ENCODE assay signal across 1 cellular context in genomic region chr6:32972353-32973143, GRCh38.
TF ChIP-seq lines count a peak whose summit lies in the region.

No MANE protein-coding gene starts in this region.

TF ChIP-seq in H1, 55 proteins besides CTCF, POLR2A, EP300 and RAD21:
- peak; percentile 60; the same call in 1 of the 2 replicates for TF ChIP-seq PHF8 (conservative IDR thresholded peaks at IDR 0.05; ENCODE audit: low read depth, low read length)
- peak; percentile 18; the same call in 1 of the 2 replicates for TF ChIP-seq RBBP5 (IDR thresholded peaks at IDR 0.05; ENCODE audit: borderline replicate concordance, low read depth, low read length)
- no peak for TF ChIP-seq TBP (IDR thresholded peaks at IDR 0.05; ENCODE audit: low read depth, low read length)
- peak; percentile 92 for TF ChIP-seq YY1 (IDR thresholded peaks at IDR 0.05; ENCODE audit: low read depth, low read length)
- TF ChIP-seq JUN (IDR thresholded peaks at IDR 0.05; ENCODE audit: low read depth, low read length) = no peak
- TF ChIP-seq SIX5 (IDR thresholded peaks at IDR 0.05; ENCODE audit: low read depth, low read length) = no peak
- no peak for TF ChIP-seq EZH2 (IDR thresholded peaks at IDR 0.05; ENCODE audit: low read depth, low read length, severe bottlenecking)
- TF ChIP-seq SIRT6 (IDR thresholded peaks at IDR 0.05; ENCODE audit: low read length) = no peak
- TF ChIP-seq MAX (IDR thresholded peaks at IDR 0.05) = no peak
- peak; percentile 82 for TF ChIP-seq POLR2AphosphoS5 (IDR thresholded peaks at IDR 0.05; ENCODE audit: low read depth, low read length)
- peak; percentile 11 for TF ChIP-seq TAF7 (optimal IDR thresholded peaks at IDR 0.05; ENCODE audit: borderline replicate concordance, low read depth, low read length)
- TF ChIP-seq USF2 (IDR thresholded peaks at IDR 0.05; ENCODE audit: low read length) = no peak
- no peak for TF ChIP-seq ATF2 (IDR thresholded peaks at IDR 0.05; ENCODE audit: low read length)
- no peak for TF ChIP-seq EGR1 (IDR thresholded peaks at IDR 0.05; ENCODE audit: borderline replicate concordance, low read depth, low read length)
- TF ChIP-seq NANOG (IDR thresholded peaks at IDR 0.05; ENCODE audit: insufficient read depth, low read depth, low read length, poor library complexity, severe bottlenecking) = no peak
- no peak for TF ChIP-seq E2F6 (IDR thresholded peaks at IDR 0.05)
- TF ChIP-seq MAFK (IDR thresholded peaks at IDR 0.05; ENCODE audit: low read depth, low read length) = no peak
- TF ChIP-seq BRCA1 (IDR thresholded peaks at IDR 0.05; ENCODE audit: low read depth, low read length) = no peak
- TF ChIP-seq RNF2 (IDR thresholded peaks at IDR 0.05; ENCODE audit: borderline replicate concordance, low read depth, low read length, missing control alignments, poor library complexity, severe bottlenecking) = no peak
- no peak for TF ChIP-seq CHD7 (IDR thresholded peaks at IDR 0.05; ENCODE audit: insufficient replicate concordance, low read length)
- TF ChIP-seq HDAC2 (IDR thresholded peaks at IDR 0.05; ENCODE audit: borderline replicate concordance in 1 of 2, low read depth in 2 of 2, low read length in 2 of 2) = peak in 1 of 2 experiments; percentile 48; a peak in 1 of 4 replicates
- TF ChIP-seq CHD1 (IDR thresholded peaks at IDR 0.05; ENCODE audit: low read depth, low read length) = peak; percentile 11
- TF ChIP-seq KDM4A (IDR thresholded peaks at IDR 0.05; ENCODE audit: low read depth, low read length, severe bottlenecking) = no peak
